Comparison of ENCODE assay signal across 9 cellular contexts in genomic region chr7:116341222-116341907, GRCh38.
DNase-seq lines count a peak whose midpoint lies in the region; ATAC-seq and TF ChIP-seq lines count a peak whose summit lies in the region.
"Had no signal": no experiment of that assay in that cellular context is flagged by ENCODE, and none has a peak within 500 bp of the region (broad histone marks: within the 10 kb centered on the region; RNA-seq: fewer than 3 reads in every experiment).

No MANE protein-coding gene starts in this region.

- TF ChIP-seq EP300 in Ishikawa (IDR thresholded peaks at IDR 0.05; ENCODE audit: borderline replicate concordance), result no peak

- H3K4me1 ChIP-seq in osteoblast (ENCODE audit: insufficient read depth, low read length), result peaks cover 16% of the 10 kb centered on the region

- H3K27ac ChIP-seq in osteoblast (ENCODE audit: low read depth, low read length), result no peak overlapping the region
- H3K27ac ChIP-seq: pancreas had no signal

- H3K9me3 Mint-ChIP-seq in nephron progenitor cell, result peaks cover 12% of the 10 kb centered on the region
- H3K9me3 Mint-ChIP-seq in activated CD8-positive, alpha-beta T cell treated with anti-CD3 and anti-CD28 coated beads, Interleukin-2, amount 10 ng/mL, durations not matched to agents 7 days and 5 days (ENCODE audit: insufficient read depth), result no peaks in the 10 kb centered on the region

- peaks cover 14% of the 10 kb centered on the region for H3K27me3 Mint-ChIP-seq in nephron progenitor cell (ENCODE audit: low read depth, poor library complexity)
- peaks cover 3% of the 10 kb centered on the region for H3K27me3 Mint-ChIP-seq in activated CD8-positive, alpha-beta T cell treated with anti-CD3 and anti-CD28 coated beads, Interleukin-2, amount 10 ng/mL, durations not matched to agents 7 days and 5 days (ENCODE audit: low read depth)

- DNase-seq in cardiac fibroblast (ENCODE audit: low read depth in 2 of 2) (peak in 1 of 2 donors; percentile 38), osteoblast (ENCODE audit: insufficient read length, low spot score, missing footprints) (no peak), nephron progenitor cell (no peak)
- DNase-seq in activated CD8-positive, alpha-beta T cell treated with anti-CD3 and anti-CD28 coated beads, Interleukin-2, amount 10 ng/mL, durations not matched to agents 7 days and 5 days, result no peak
- DNase-seq: pancreas, SHP77 treated with DMSO at 0.1 percent for 48 hours had no signal

- CTCF ChIA-PET in activated CD8-positive, alpha-beta T cell treated with anti-CD3 and anti-CD28 coated beads, Interleukin-2, amount 10 ng/mL, durations not matched to agents 7 days and 5 days (lab: Charles Lee), result no interaction called here

- no peaks in the 10 kb centered on the region for H3K36me3 Mint-ChIP-seq in nephron progenitor cell (ENCODE audit: low read depth)
- H3K36me3 Mint-ChIP-seq in activated CD8-positive, alpha-beta T cell treated with anti-CD3 and anti-CD28 coated beads, Interleukin-2, amount 10 ng/mL, durations not matched to agents 7 days and 5 days (ENCODE audit: low read depth), result no peaks in the 10 kb centered on the region

- H3K36me3 ChIP-seq in osteoblast (ENCODE audit: insufficient read depth, low read length), result no peaks in the 10 kb centered on the region
- H3K36me3 ChIP-seq: pancreas had no signal

- no peak overlapping the region for H2AFZ ChIP-seq in osteoblast (ENCODE audit: low read length)

- no peaks in the 10 kb centered on the region for H3K9me3 ChIP-seq in osteoblast (ENCODE audit: low read depth, low read length)
- H3K9me3 ChIP-seq: pancreas had no signal

- no peak overlapping the region for H3K4me3 Mint-ChIP-seq in nephron progenitor cell
- H3K4me3 Mint-ChIP-seq in activated CD8-positive, alpha-beta T cell treated with anti-CD3 and anti-CD28 coated beads, Interleukin-2, amount 10 ng/mL, durations not matched to agents 7 days and 5 days, result no peak overlapping the region

- no peak overlapping the region for H3K4me3 ChIP-seq in cardiac fibroblast (replicated peaks in 1 of 2; ENCODE audit: low read depth in 2 of 2, low read length in 2 of 2)
- no peak overlapping the region for H3K4me3 ChIP-seq in osteoblast (ENCODE audit: insufficient read depth, low read length)
- H3K4me3 ChIP-seq: pancreas had no signal

- H3K4me2 ChIP-seq in osteoblast (ENCODE audit: insufficient read depth, low read length), result no peak overlapping the region

- no peaks in the 10 kb centered on the region for H3K79me2 ChIP-seq in osteoblast (ENCODE audit: insufficient read depth, low read length)

- TF ChIP-seq CTCF in cardiac fibroblast (IDR thresholded peaks at IDR 0.05; ENCODE audit: low read depth, low read length) (peak; percentile 30), osteoblast (IDR thresholded peaks at IDR 0.05; ENCODE audit: extremely low read depth, low read depth, low read length) (peak; percentile 30), nephron progenitor cell (IDR thresholded peaks at IDR 0.05) (no peak)

- H3K27ac Mint-ChIP-seq in nephron progenitor cell, result no peak overlapping the region
- H3K27ac Mint-ChIP-seq in activated CD8-positive, alpha-beta T cell treated with anti-CD3 and anti-CD28 coated beads, Interleukin-2, amount 10 ng/mL, durations not matched to agents 7 days and 5 days, result no peak overlapping the region

- POLR2A ChIA-PET in activated CD8-positive, alpha-beta T cell treated with anti-CD3 and anti-CD28 coated beads, Interleukin-2, amount 10 ng/mL, durations not matched to agents 7 days and 5 days (lab: Charles Lee), result no interaction called here

- peak; percentile 56 for TF ChIP-seq RAD21 in Ishikawa (IDR thresholded peaks at IDR 0.05; ENCODE audit: low read depth)

- no peaks in the 10 kb centered on the region for H3K27me3 ChIP-seq in osteoblast (ENCODE audit: insufficient read depth, low read length)
- H3K27me3 ChIP-seq: pancreas had no signal

- ATAC-seq in GM18868 (IDR thresholded peaks at IDR 0.05; ENCODE audit: unreplicated experiment) (peak; percentile 68), HG02571 (IDR thresholded peaks at IDR 0.05; ENCODE audit: unreplicated experiment) (no peak)
- ATAC-seq in activated CD8-positive, alpha-beta T cell treated with anti-CD3 and anti-CD28 coated beads, Interleukin-2, amount 10 ng/mL, durations not matched to agents 7 days and 5 days, result no peak

- no peaks in the 10 kb centered on the region for H4K20me1 ChIP-seq in osteoblast (ENCODE audit: insufficient read depth, low read length)

- H3K4me1 Mint-ChIP-seq in nephron progenitor cell, result peaks cover 5% of the 10 kb centered on the region
- H3K4me1 Mint-ChIP-seq in activated CD8-positive, alpha-beta T cell treated with anti-CD3 and anti-CD28 coated beads, Interleukin-2, amount 10 ng/mL, durations not matched to agents 7 days and 5 days (ENCODE audit: low read depth), result no peaks in the 10 kb centered on the region

TF ChIP-seq in Ishikawa, 13 proteins besides CTCF, POLR2A, EP300 and RAD21:
- TF ChIP-seq NFIC (IDR thresholded peaks at IDR 0.05) (no peak), CEBPB (IDR thresholded peaks at IDR 0.05) (no peak), YY1 (IDR thresholded peaks at IDR 0.05; ENCODE audit: low read depth) (no peak), TCF12 (IDR thresholded peaks at IDR 0.05; ENCODE audit: low read depth) (no peak), TAF1 (IDR thresholded peaks at IDR 0.05; ENCODE audit: low read depth) (no peak), REST (IDR thresholded peaks at IDR 0.05; ENCODE audit: low read depth) (no peak), FOXM1 (IDR thresholded peaks at IDR 0.05; ENCODE audit: borderline replicate concordance, low read depth) (no peak), CREB1 (IDR thresholded peaks at IDR 0.05; ENCODE audit: low read depth) (no peak), ZBTB7A (IDR thresholded peaks at IDR 0.05; ENCODE audit: low read depth) (no peak), EGR1 (IDR thresholded peaks at IDR 0.05) (no peak), TEAD4 (IDR thresholded peaks at IDR 0.05) (no peak)
- TF ChIP-seq, protein P1, sequence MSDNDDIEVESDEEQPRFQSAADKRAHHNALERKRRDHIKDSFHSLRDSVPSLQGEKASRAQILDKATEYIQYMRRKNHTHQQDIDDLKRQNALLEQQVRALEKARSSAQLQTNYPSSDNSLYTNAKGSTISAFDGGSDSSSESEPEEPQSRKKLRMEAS (IDR thresholded peaks at IDR 0.05), result no peak
- TF ChIP-seq, protein P2, sequence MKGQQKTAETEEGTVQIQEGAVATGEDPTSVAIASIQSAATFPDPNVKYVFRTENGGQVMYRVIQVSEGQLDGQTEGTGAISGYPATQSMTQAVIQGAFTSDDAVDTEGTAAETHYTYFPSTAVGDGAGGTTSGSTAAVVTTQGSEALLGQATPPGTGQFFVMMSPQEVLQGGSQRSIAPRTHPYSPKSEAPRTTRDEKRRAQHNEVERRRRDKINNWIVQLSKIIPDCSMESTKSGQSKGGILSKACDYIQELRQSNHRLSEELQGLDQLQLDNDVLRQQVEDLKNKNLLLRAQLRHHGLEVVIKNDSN (IDR thresholded peaks at IDR 0.05), result no peak
TF ChIP-seq in Ishikawa: peak in this region for 0.
